8 cellular contexts compared by ENCODE assay signal in the genomic region with DNA sequence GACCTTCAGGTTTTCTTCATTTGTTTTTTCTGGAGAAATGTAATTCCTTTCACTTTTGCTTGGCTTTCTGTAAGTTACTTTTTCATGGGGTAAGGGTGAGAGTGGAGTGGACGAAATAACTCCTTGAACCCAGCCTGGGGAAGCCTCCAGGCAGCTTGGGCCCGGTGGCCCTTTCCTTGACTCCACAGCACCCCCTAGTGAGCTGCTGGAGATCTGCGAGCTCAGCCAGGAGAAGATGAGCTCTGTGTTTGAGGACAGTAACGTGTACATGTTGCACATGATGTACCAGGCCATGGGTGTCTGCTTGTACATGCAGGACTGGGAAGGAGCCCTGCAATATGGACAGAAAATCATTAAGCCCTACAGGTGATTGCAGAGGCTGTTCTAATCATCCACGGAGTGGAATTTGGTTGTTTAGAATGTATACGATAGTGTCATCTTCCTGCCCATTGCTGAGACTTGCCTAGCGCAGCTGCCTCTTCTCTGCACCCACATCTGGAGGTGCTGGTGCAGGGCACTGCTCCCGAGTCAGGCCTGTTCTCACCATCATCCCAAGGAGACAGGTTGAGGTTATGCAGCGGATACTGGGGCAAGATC. TPM values are rescaled to one million over a fixed set of nuclear protein-coding genes. Genes with fewer than 3 reads are reported as not detected.
DNase-seq lines count a peak whose midpoint lies in the region; ATAC-seq and TF ChIP-seq lines count a peak whose summit lies in the region.

No MANE protein-coding gene starts in this region.

- intact Hi-C loops in PC-9 (cut with micrococcal nuclease; ENCODE audit: unreplicated experiment) (loop anchor here (2.0 kb wide), 1 partner anchor 1195 kb away; no protein-coding TSS in a partner anchor), left ventricle myocardium inferior (cut with micrococcal nuclease) (loop anchor here (2.0 to 5.0 kb wide), 2 partner anchors 71 to 255 kb away; no protein-coding TSS in a partner anchor)

- DNase-seq in NCI-H748 (lab: John Stamatoyannopoulos, UW; ENCODE audit: unreplicated experiment) (peak; percentile 33), NCI-H748 treated with DMSO at 0.1 percent for 48 hours (lab: John Stamatoyannopoulos, UW) (no peak), PC-9 (peak in 1 of 2 experiments; percentile 38), left ventricle myocardium inferior (no peak)
- DNase-seq in activated effector memory CD4-positive, alpha-beta T cell treated with Interleukin-2 at 50 U/mL for 16 hours, result peak; percentile 20
- peak; percentile 52 for DNase-seq in stimulated activated CD4-positive, alpha-beta T cell treated with anti-CD3 and anti-CD28 coated beads, Interleukin-12 subunit alpha, Interleukin-12 subunit beta, amount 100 ng/mL, for 4 hours

- H3K27me3 ChIP-seq in PC-9 (ENCODE audit: insufficient read depth, low read depth), result no peaks in the 10 kb centered on the region
- no peaks in the 10 kb centered on the region for H3K27me3 ChIP-seq in left ventricle myocardium inferior (ENCODE audit: low read depth)

- no peak overlapping the region for H3K4me3 ChIP-seq in PC-9
- no peak overlapping the region for H3K4me3 ChIP-seq in left ventricle myocardium inferior

- no peaks in the 10 kb centered on the region for H3K9me3 ChIP-seq in PC-9 (ENCODE audit: insufficient read depth, low read depth)
- no peaks in the 10 kb centered on the region for H3K9me3 ChIP-seq in left ventricle myocardium inferior (replicated peaks)

- H3K9me2 ChIP-seq in PC-9 (ENCODE audit: insufficient read depth), result no peaks in the 10 kb centered on the region

- H3K27ac ChIP-seq in PC-9, result no peak overlapping the region
- H3K27ac ChIP-seq in left ventricle myocardium inferior (replicated peaks), result peak overlapping the region; percentile 69

- CTCF ChIA-PET in PC-9 (lab: Charles Lee), result interaction anchor here (0.5 to 3.2 kb wide), 10 partner anchors 18 to 1087 kb away, joined by 3 to 34 read pairs (median 3); no protein-coding TSS in a partner anchor

- H4K20me1 ChIP-seq in PC-9 (ENCODE audit: insufficient read depth), result no peaks in the 10 kb centered on the region

- POLR2A ChIA-PET in PC-9 (lab: Charles Lee; ENCODE audit: unreplicated experiment), result interaction anchor here (0.6 to 0.7 kb wide), 4 partner anchors 48 to 271 kb away, joined by 3 to 6 read pairs (median 4); partner anchors contain the start of gene CENPF

- H3K4me1 ChIP-seq in PC-9 (replicated peaks; ENCODE audit: insufficient read depth) (peaks cover 8% of the 10 kb centered on the region; the same call in 1 of the 2 replicates), left ventricle myocardium inferior (peaks cover 48% of the 10 kb centered on the region)

- no peak overlapping the region for H2AFZ ChIP-seq in PC-9

- ATAC-seq in HG02798 (IDR thresholded peaks at IDR 0.05; ENCODE audit: poor library complexity, unreplicated experiment) (peak; percentile 45), HG03571 (IDR thresholded peaks at IDR 0.05; ENCODE audit: unreplicated experiment) (no peak)

- H3K79me2 ChIP-seq in PC-9 (ENCODE audit: low read depth), result no peaks in the 10 kb centered on the region

- H3F3A ChIP-seq in PC-9 (ENCODE audit: insufficient read depth, low read depth), result peaks cover 12% of the 10 kb centered on the region; the same call in 1 of the 2 replicates

- peak; percentile 88 for TF ChIP-seq CTCF in PC-9 (conservative IDR thresholded peaks at IDR 0.05)
- peak; percentile 73 for TF ChIP-seq CTCF in left ventricle myocardium inferior (IDR thresholded peaks at IDR 0.05; ENCODE audit: borderline replicate concordance)

- BruUV-seq in PC-9 (replicated peaks; lab: Mats Ljungman, UMichigan), result no TSS peak

- H3K36me3 ChIP-seq in PC-9 (ENCODE audit: low read depth) (no peaks in the 10 kb centered on the region), left ventricle myocardium inferior (peaks cover 34% of the 10 kb centered on the region)

- no peak overlapping the region for H3K4me2 ChIP-seq in PC-9

RNA-seq across cellular contexts. Expression of gene SMYD2, which starts 51.0 kb away (rescaled TPM):
- total RNA-seq in PC-9 (2021) (36.4 and 41.2 TPM in 2 replicates), left ventricle myocardium inferior (247 TPM)

Comparison
In these comparisons a context has a peak if more than half of its experiments do, and no peak if none do; other contexts are left out.
1. DNase-seq: peak in NCI-H748 (single experiment), activated effector memory CD4-positive, alpha-beta T cell treated with Interleukin-2 at 50 U/mL for 16 hours (single experiment) and stimulated activated CD4-positive, alpha-beta T cell treated with anti-CD3 and anti-CD28 coated beads, Interleukin-12 subunit alpha, Interleukin-12 subunit beta, amount 100 ng/mL, for 4 hours (single experiment); none in NCI-H748 treated with DMSO at 0.1 percent for 48 hours (single experiment) and left ventricle myocardium inferior (single experiment).